Comparison of ENCODE assay signal across 8 cellular contexts in genomic region chr22:38305481-38306448, GRCh38. TPM values are rescaled to one million over a fixed set of nuclear protein-coding genes. Genes with fewer than 3 reads are reported as not detected.
DNase-seq lines count a peak whose midpoint lies in the region; ATAC-seq lines count a peak whose summit lies in the region.

No MANE protein-coding gene starts in this region.

- DNase-seq in DMS79 treated with DMSO at 0.1 percent for 48 hours (lab: John Stamatoyannopoulos, UW) = peak; percentile 57
- no peak for DNase-seq in DMS79 (lab: John Stamatoyannopoulos, UW)
- DNase-seq in NCI-H2171 (lab: John Stamatoyannopoulos, UW) = peak; percentile 30
- DNase-seq in iPS-NIHi7 (ENCODE audit: extremely low spot score) = peak; percentile 76
- peak; percentile 58 for DNase-seq in stimulated activated naive B cell treated with anti-CD40 and anti-IgM and Interleukin-4, amounts not matched to agents 10 μg/mL and 1 μg/mL and 100 μg/mL, for 72 hours
- no peak for DNase-seq in SHP77 (lab: John Stamatoyannopoulos, UW)

- H3K27ac ChIP-seq in adipose tissue (ENCODE audit: low read depth, low read length) = peak overlapping the region; percentile 63

- H3K27me3 Mint-ChIP-seq in stimulated activated naive B cell treated with anti-CD40 and anti-IgM and Interleukin-4, amounts not matched to agents 10 μg/mL and 1 μg/mL and 100 μg/mL, for 72 hours = no peaks in the 10 kb centered on the region

- H3K9me3 Mint-ChIP-seq in stimulated activated naive B cell treated with anti-CD40 and anti-IgM and Interleukin-4, amounts not matched to agents 10 μg/mL and 1 μg/mL and 100 μg/mL, for 72 hours = no peaks in the 10 kb centered on the region

- H3K4me1 Mint-ChIP-seq in stimulated activated naive B cell treated with anti-CD40 and anti-IgM and Interleukin-4, amounts not matched to agents 10 μg/mL and 1 μg/mL and 100 μg/mL, for 72 hours = peaks cover 42 to 63% of the 10 kb centered on the region in 2 donors

- 28 to 37% (median 32%) methylated on average over 16 of the region's 16 CpGs for WGBS in adipose tissue, 3 donors

- peak overlapping the region; percentile 95 for H3K27ac Mint-ChIP-seq in stimulated activated naive B cell treated with anti-CD40 and anti-IgM and Interleukin-4, amounts not matched to agents 10 μg/mL and 1 μg/mL and 100 μg/mL, for 72 hours

- H3K36me3 Mint-ChIP-seq in stimulated activated naive B cell treated with anti-CD40 and anti-IgM and Interleukin-4, amounts not matched to agents 10 μg/mL and 1 μg/mL and 100 μg/mL, for 72 hours = peaks cover 16 to 40% of the 10 kb centered on the region in 2 donors

- ATAC-seq in HG02678 (IDR thresholded peaks at IDR 0.05; ENCODE audit: unreplicated experiment) = peak; percentile 71
- ATAC-seq in stimulated activated naive B cell treated with anti-CD40 and anti-IgM and Interleukin-4, amounts not matched to agents 10 μg/mL and 1 μg/mL and 100 μg/mL, for 72 hours (replicated peaks) = peak; percentile 89 to 90

- peak overlapping the region; percentile 50 to 76 for H3K4me3 Mint-ChIP-seq in stimulated activated naive B cell treated with anti-CD40 and anti-IgM and Interleukin-4, amounts not matched to agents 10 μg/mL and 1 μg/mL and 100 μg/mL, for 72 hours

RNA-seq across cellular contexts. Expression of gene CSNK1E, which starts 11.5 kb away (rescaled TPM):
- 100 to 1,000 TPM in 2 of 3 donors, 10 to 100 TPM in 1; 77.8 to 139 (median 123) TPM for polyA plus RNA-seq in adipose tissue

RNA-seq across cellular contexts. Expression of gene TMEM184B, which starts 33.0 kb away (rescaled TPM):
- 10 to 100 TPM; 14.0 to 50.2 (median 37.3) TPM for polyA plus RNA-seq in adipose tissue

Comparison
In these comparisons a context has a peak if more than half of its experiments do, and no peak if none do; other contexts are left out.
1. DNase-seq: peak in DMS79 treated with DMSO at 0.1 percent for 48 hours (single experiment), NCI-H2171 (single experiment), iPS-NIHi7 (single experiment) and stimulated activated naive B cell treated with anti-CD40 and anti-IgM and Interleukin-4, amounts not matched to agents 10 μg/mL and 1 μg/mL and 100 μg/mL, for 72 hours (single experiment); none in DMS79 (single experiment) and SHP77 (0 of 2).